ENCODE assay signal across 8 cellular contexts in the genomic region with DNA sequence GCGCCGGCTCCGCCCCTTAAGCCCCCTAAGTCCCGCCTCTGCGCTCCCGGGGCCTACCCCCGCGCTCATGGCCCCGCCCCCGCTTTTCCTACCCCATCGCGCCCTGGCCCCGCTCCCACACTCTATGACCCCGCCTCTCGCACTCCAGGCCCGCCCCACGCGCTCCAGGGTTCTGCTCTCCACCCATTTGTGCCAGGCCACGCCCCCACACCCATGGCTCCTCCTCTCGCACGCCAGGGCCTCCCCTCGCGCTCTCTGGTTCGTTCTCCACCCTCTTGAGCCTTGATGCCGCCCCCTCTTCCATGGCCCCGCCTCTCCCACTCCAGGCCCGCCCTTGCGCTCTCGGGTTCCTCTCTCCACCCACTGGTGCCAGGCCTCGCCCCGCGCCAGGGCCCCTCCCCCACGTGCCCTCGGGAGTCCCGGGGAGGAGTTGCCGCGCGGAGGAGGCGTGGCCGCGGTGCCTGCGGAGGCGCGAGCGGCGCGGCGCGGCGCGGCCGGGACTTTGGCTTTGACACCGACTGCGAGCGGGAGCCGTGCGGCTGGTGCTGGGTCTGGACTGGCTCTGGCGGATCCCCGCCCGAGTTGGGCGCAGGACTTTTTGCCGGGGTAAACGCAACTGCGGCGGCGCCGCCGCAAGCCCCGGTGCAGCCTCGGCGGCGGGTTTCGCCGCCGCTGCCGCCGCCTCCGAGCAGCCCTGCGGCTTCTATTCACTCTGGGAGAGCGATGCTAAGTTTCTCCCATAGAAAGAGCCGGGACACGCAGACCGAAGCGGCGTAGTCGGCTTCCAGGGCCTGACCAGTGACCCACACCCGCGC.
DNase-seq lines count a peak whose midpoint lies in the region; ATAC-seq and TF ChIP-seq lines count a peak whose summit lies in the region.

A gene (plus strand): TSS at position 499 of the 815 bp plus-strand sequence. CDS start 1,071 bp downstream, outside the sequence.

- H3K36me3 Mint-ChIP-seq in activated naive CD4-positive, alpha-beta T cell treated with anti-CD3 and anti-CD28 coated beads, Interleukin-2, amount 50 U/mL, for 24 hours = no peaks in the 10 kb centered on the region

- peak; percentile 98 for DNase-seq in GM04504 (ENCODE audit: low read depth)
- DNase-seq in NCI-H1048 (lab: John Stamatoyannopoulos, UW) = peak; percentile 92
- DNase-seq in globus pallidus (ENCODE audit: low spot score) = peak; percentile 100
- DNase-seq in nucleus accumbens (lab: John Stamatoyannopoulos, UW) = peak; percentile 92 to 100 (median 100)
- DNase-seq in superior temporal gyrus (ENCODE audit: extremely low spot score) = peak; percentile 98

- peak within 1 kb of the TSS; percentile 89 for H3K4me3 Mint-ChIP-seq in activated naive CD4-positive, alpha-beta T cell treated with anti-CD3 and anti-CD28 coated beads, Interleukin-2, amount 50 U/mL, for 24 hours

- no peaks in the 10 kb centered on the region for H3K27me3 Mint-ChIP-seq in activated naive CD4-positive, alpha-beta T cell treated with anti-CD3 and anti-CD28 coated beads, Interleukin-2, amount 50 U/mL, for 24 hours

- H3K9me3 Mint-ChIP-seq in activated naive CD4-positive, alpha-beta T cell treated with anti-CD3 and anti-CD28 coated beads, Interleukin-2, amount 50 U/mL, for 24 hours = no peaks in the 10 kb centered on the region

- peaks cover 34% of the 10 kb centered on the region for H3K4me1 Mint-ChIP-seq in activated naive CD4-positive, alpha-beta T cell treated with anti-CD3 and anti-CD28 coated beads, Interleukin-2, amount 50 U/mL, for 24 hours

- ATAC-seq in HG02588 (IDR thresholded peaks at IDR 0.05; ENCODE audit: unreplicated experiment) (peak; percentile 95), SK-N-SH treated with all-trans-retinoic acid at 6 μM for 48 hours (peak; percentile 96)

- H3K27ac Mint-ChIP-seq in activated naive CD4-positive, alpha-beta T cell treated with anti-CD3 and anti-CD28 coated beads, Interleukin-2, amount 50 U/mL, for 24 hours = peak within 1 kb of the TSS; percentile 30

TF ChIP-seq in SK-N-SH treated with all-trans-retinoic acid at 6 μM for 48 hours, 23 proteins besides CTCF, POLR2A, EP300 and RAD21:
- TF ChIP-seq SNAI2 (CRISPR knock-in tag; IDR thresholded peaks at IDR 0.05) (no peak; the same call in 1 of the 2 replicates), PPARA (CRISPR knock-in tag; IDR thresholded peaks at IDR 0.05; ENCODE audit: borderline replicate concordance) (no peak), TCF4 (CRISPR knock-in tag; IDR thresholded peaks at IDR 0.05; ENCODE audit: borderline replicate concordance) (no peak), OSR1 (CRISPR knock-in tag; IDR thresholded peaks at IDR 0.05) (no peak), ZFP30 (CRISPR knock-in tag; IDR thresholded peaks at IDR 0.05) (no peak), RARB (CRISPR knock-in tag; IDR thresholded peaks at IDR 0.05) (no peak), ISL1 (CRISPR knock-in tag; IDR thresholded peaks at IDR 0.05) (no peak), ESRRG (CRISPR knock-in tag; IDR thresholded peaks at IDR 0.05) (no peak), CSDC2 (CRISPR knock-in tag; IDR thresholded peaks at IDR 0.05) (no peak)
- TF ChIP-seq, protein P1, sequence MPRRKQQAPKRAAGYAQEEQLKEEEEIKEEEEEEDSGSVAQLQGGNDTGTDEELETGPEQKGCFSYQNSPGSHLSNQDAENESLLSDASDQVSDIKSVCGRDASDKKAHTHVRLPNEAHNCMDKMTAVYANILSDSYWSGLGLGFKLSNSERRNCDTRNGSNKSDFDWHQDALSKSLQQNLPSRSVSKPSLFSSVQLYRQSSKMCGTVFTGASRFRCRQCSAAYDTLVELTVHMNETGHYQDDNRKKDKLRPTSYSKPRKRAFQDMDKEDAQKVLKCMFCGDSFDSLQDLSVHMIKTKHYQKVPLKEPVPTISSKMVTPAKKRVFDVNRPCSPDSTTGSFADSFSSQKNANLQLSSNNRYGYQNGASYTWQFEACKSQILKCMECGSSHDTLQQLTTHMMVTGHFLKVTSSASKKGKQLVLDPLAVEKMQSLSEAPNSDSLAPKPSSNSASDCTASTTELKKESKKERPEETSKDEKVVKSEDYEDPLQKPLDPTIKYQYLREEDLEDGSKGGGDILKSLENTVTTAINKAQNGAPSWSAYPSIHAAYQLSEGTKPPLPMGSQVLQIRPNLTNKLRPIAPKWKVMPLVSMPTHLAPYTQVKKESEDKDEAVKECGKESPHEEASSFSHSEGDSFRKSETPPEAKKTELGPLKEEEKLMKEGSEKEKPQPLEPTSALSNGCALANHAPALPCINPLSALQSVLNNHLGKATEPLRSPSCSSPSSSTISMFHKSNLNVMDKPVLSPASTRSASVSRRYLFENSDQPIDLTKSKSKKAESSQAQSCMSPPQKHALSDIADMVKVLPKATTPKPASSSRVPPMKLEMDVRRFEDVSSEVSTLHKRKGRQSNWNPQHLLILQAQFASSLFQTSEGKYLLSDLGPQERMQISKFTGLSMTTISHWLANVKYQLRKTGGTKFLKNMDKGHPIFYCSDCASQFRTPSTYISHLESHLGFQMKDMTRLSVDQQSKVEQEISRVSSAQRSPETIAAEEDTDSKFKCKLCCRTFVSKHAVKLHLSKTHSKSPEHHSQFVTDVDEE (CRISPR knock-in tag; IDR thresholded peaks at IDR 0.05) = no peak
- TF ChIP-seq, protein P2, sequence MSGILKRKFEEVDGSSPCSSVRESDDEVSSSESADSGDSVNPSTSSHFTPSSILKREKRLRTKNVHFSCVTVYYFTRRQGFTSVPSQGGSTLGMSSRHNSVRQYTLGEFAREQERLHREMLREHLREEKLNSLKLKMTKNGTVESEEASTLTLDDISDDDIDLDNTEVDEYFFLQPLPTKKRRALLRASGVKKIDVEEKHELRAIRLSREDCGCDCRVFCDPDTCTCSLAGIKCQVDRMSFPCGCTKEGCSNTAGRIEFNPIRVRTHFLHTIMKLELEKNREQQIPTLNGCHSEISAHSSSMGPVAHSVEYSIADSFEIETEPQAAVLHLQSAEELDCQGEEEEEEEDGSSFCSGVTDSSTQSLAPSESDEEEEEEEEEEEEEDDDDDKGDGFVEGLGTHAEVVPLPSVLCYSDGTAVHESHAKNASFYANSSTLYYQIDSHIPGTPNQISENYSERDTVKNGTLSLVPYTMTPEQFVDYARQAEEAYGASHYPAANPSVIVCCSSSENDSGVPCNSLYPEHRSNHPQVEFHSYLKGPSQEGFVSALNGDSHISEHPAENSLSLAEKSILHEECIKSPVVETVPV (CRISPR knock-in tag; IDR thresholded peaks at IDR 0.05) = no peak
- TF ChIP-seq, protein P3, sequence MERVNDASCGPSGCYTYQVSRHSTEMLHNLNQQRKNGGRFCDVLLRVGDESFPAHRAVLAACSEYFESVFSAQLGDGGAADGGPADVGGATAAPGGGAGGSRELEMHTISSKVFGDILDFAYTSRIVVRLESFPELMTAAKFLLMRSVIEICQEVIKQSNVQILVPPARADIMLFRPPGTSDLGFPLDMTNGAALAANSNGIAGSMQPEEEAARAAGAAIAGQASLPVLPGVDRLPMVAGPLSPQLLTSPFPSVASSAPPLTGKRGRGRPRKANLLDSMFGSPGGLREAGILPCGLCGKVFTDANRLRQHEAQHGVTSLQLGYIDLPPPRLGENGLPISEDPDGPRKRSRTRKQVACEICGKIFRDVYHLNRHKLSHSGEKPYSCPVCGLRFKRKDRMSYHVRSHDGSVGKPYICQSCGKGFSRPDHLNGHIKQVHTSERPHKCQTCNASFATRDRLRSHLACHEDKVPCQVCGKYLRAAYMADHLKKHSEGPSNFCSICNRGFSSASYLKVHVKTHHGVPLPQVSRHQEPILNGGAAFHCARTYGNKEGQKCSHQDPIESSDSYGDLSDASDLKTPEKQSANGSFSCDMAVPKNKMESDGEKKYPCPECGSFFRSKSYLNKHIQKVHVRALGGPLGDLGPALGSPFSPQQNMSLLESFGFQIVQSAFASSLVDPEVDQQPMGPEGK (CRISPR knock-in tag; IDR thresholded peaks at IDR 0.05; ENCODE audit: borderline replicate concordance) = no peak

Comparison
In these comparisons a context has a peak if more than half of its experiments do, and no peak if none do; other contexts are left out.
1. Peak in every context shown above with its lines: DNase-seq and ATAC-seq.